In genomic region chr4:77074961-77075855, GRCh38 we compare ENCODE assay signal across 8 cellular contexts. TPM values are rescaled to one million over a fixed set of nuclear protein-coding genes. Genes with fewer than 3 reads are reported as not detected.
A peak's percentile ranks its signal among the peaks of the same experiment; 100 is the strongest.
DNase-seq lines count a peak whose midpoint lies in the region; ATAC-seq and TF ChIP-seq lines count a peak whose summit lies in the region.

No MANE protein-coding gene starts in this region.

- H3K27ac ChIP-seq in OCI-LY3 (ENCODE audit: low read length) (peak overlapping the region; percentile 86), esophagus squamous epithelium (peak overlapping the region; percentile 97 to 100 (median 99))
- H3K27ac ChIP-seq in naive thymus-derived CD4-positive, alpha-beta T cell (ENCODE audit: low read depth, low read length), result peak overlapping the region; percentile 98

- H3K9ac ChIP-seq in OCI-LY3 (ENCODE audit: low read length), result peak overlapping the region; percentile 100

- peaks cover 49% of the 10 kb centered on the region for H4K20me1 ChIP-seq in OCI-LY3 (ENCODE audit: insufficient read depth, low read length)

- H3K4me2 ChIP-seq in OCI-LY3 (ENCODE audit: low read length), result peak overlapping the region; percentile 88

- TF ChIP-seq CTCF in OCI-LY3 (IDR thresholded peaks at IDR 0.05; ENCODE audit: low read depth, low read length) (no peak), esophagus squamous epithelium (IDR thresholded peaks at IDR 0.05) (no peak)

- peak in 1 of 4 donors; percentile 56 for TF ChIP-seq POLR2A in esophagus squamous epithelium (IDR thresholded peaks at IDR 0.05)

- H3K36me3 Mint-ChIP-seq in naive thymus-derived CD4-positive, alpha-beta T cell, result peaks cover 0 to 11% (median 0%) of the 10 kb centered on the region in 5 donors
- H3K36me3 Mint-ChIP-seq in stimulated activated naive B cell treated with anti-CD40 and anti-IgM and Interleukin-4, amounts not matched to agents 10 μg/mL and 1 μg/mL and 100 μg/mL, for 72 hours, result peaks cover 21 to 29% of the 10 kb centered on the region in 2 donors

- POLR2A ChIA-PET in naive thymus-derived CD4-positive, alpha-beta T cell (lab: Charles Lee), result interaction anchor here (0.7 to 3.2 kb wide), 5 partner anchors 23 to 927 kb away, joined by 3 to 38 read pairs (median 3); partner anchors contain the start of genes CCNG2 and NUP54

- H3K36me3 ChIP-seq in OCI-LY3 (replicated peaks; ENCODE audit: low read depth, low read length) (no peaks in the 10 kb centered on the region), esophagus squamous epithelium (no peaks in the 10 kb centered on the region)
- H3K36me3 ChIP-seq in naive thymus-derived CD4-positive, alpha-beta T cell (ENCODE audit: control insufficient read depth in 2 of 3, insufficient read depth in 3 of 3, low read length in 3 of 3), result peaks cover 0 to 7% (median 0%) of the 10 kb centered on the region in 3 experiments

- WGBS in esophagus squamous epithelium, 2 donors, result 0 to 1% methylated on average over 6 to 39 of the region's 90 CpGs

- H2AFZ ChIP-seq in OCI-LY3 (ENCODE audit: low read depth, low read length), result peak overlapping the region; percentile 33; the same call in 1 of the 2 replicates

- peaks cover 62% of the 10 kb centered on the region for H3K79me2 ChIP-seq in OCI-LY3 (ENCODE audit: low read length)

- DNase-seq in NCI-H2227 (lab: John Stamatoyannopoulos, UW; ENCODE audit: unreplicated experiment), result peak; percentile 51
- no peak for DNase-seq in NCI-H2227 treated with DMSO at 0.1 percent for 48 hours (lab: John Stamatoyannopoulos, UW)
- peak; percentile 72 for DNase-seq in activated T-cell treated with anti-CD3 and anti-CD28 coated beads for 48 hours (ENCODE audit: low read depth)
- DNase-seq in esophagus squamous epithelium (lab: John Stamatoyannopoulos, UW), result peak; percentile 51
- DNase-seq in naive thymus-derived CD4-positive, alpha-beta T cell, result peak; percentile 69 to 85 (median 76)
- peak; percentile 73 for DNase-seq in stimulated activated naive B cell treated with anti-CD40 and anti-IgM and Interleukin-4, amounts not matched to agents 10 μg/mL and 1 μg/mL and 100 μg/mL, for 72 hours

- H3K4me3 Mint-ChIP-seq in naive thymus-derived CD4-positive, alpha-beta T cell, result peak overlapping the region in 4 of 10 donors; percentile 98 to 99 (median 99)
- H3K4me3 Mint-ChIP-seq in stimulated activated naive B cell treated with anti-CD40 and anti-IgM and Interleukin-4, amounts not matched to agents 10 μg/mL and 1 μg/mL and 100 μg/mL, for 72 hours, result no peak overlapping the region

- peaks cover 0 to 9% (median 0%) of the 10 kb centered on the region in 11 donors for H3K9me3 Mint-ChIP-seq in naive thymus-derived CD4-positive, alpha-beta T cell
- no peaks in the 10 kb centered on the region for H3K9me3 Mint-ChIP-seq in stimulated activated naive B cell treated with anti-CD40 and anti-IgM and Interleukin-4, amounts not matched to agents 10 μg/mL and 1 μg/mL and 100 μg/mL, for 72 hours

- no peaks in the 10 kb centered on the region for H3K27me3 ChIP-seq in OCI-LY3 (ENCODE audit: low read depth, low read length)
- H3K27me3 ChIP-seq in esophagus squamous epithelium, result no peaks in the 10 kb centered on the region
- H3K27me3 ChIP-seq in naive thymus-derived CD4-positive, alpha-beta T cell (ENCODE audit: control insufficient read depth in 2 of 2, insufficient read depth in 2 of 2, low read length in 2 of 2), result no peaks in the 10 kb centered on the region

- H3K27ac Mint-ChIP-seq in naive thymus-derived CD4-positive, alpha-beta T cell, result peak overlapping the region in 5 of 9 donors; percentile 100
- H3K27ac Mint-ChIP-seq in stimulated activated naive B cell treated with anti-CD40 and anti-IgM and Interleukin-4, amounts not matched to agents 10 μg/mL and 1 μg/mL and 100 μg/mL, for 72 hours, result peak overlapping the region; percentile 100

- H3K4me1 ChIP-seq in OCI-LY3 (ENCODE audit: low read length) (peaks cover 27% of the 10 kb centered on the region), esophagus squamous epithelium (peaks cover 24 to 67% (median 31%) of the 10 kb centered on the region in 3 donors)
- H3K4me1 ChIP-seq in naive thymus-derived CD4-positive, alpha-beta T cell (ENCODE audit: control insufficient read depth in 2 of 2, insufficient read depth in 2 of 2, low read length in 2 of 2), result peaks cover 14 to 28% of the 10 kb centered on the region in 2 donors

- peaks cover 26 to 57% (median 39%) of the 10 kb centered on the region in 7 donors for H3K4me1 Mint-ChIP-seq in naive thymus-derived CD4-positive, alpha-beta T cell
- peaks cover 17 to 36% of the 10 kb centered on the region in 2 donors for H3K4me1 Mint-ChIP-seq in stimulated activated naive B cell treated with anti-CD40 and anti-IgM and Interleukin-4, amounts not matched to agents 10 μg/mL and 1 μg/mL and 100 μg/mL, for 72 hours

- peak; percentile 40 for ATAC-seq in HG03025 (IDR thresholded peaks at IDR 0.05; ENCODE audit: low FRiP score, unreplicated experiment)
- peak; percentile 76 for ATAC-seq in naive thymus-derived CD4-positive, alpha-beta T cell
- peak; percentile 74 to 76 for ATAC-seq in stimulated activated naive B cell treated with anti-CD40 and anti-IgM and Interleukin-4, amounts not matched to agents 10 μg/mL and 1 μg/mL and 100 μg/mL, for 72 hours (replicated peaks)

- intact Hi-C loops in esophagus squamous epithelium (cut with DNase I), result no loop called here
- intact Hi-C loops in naive thymus-derived CD4-positive, alpha-beta T cell (cut with micrococcal nuclease), result loop anchor here (1.0 to 5.0 kb wide), 11 partner anchors 10 to 1563 kb away; partner anchors contain the start of genes RCHY1 (in 2 of the 2), THAP6 (in 2 of the 2), CNOT6L (in 1 of the 2) and G3BP2 (in 1 of the 2)

- H3K9me3 ChIP-seq in OCI-LY3 (ENCODE audit: insufficient read depth, low read length), result no peaks in the 10 kb centered on the region
- no peaks in the 10 kb centered on the region for H3K9me3 ChIP-seq in esophagus squamous epithelium
- no peaks in the 10 kb centered on the region for H3K9me3 ChIP-seq in naive thymus-derived CD4-positive, alpha-beta T cell (ENCODE audit: control insufficient read depth in 2 of 3, low read length in 3 of 3)

- H3K4me3 ChIP-seq in OCI-LY3 (ENCODE audit: low read length), result peak overlapping the region; percentile 99
- peak overlapping the region; percentile 64 to 97 (median 90) for H3K4me3 ChIP-seq in esophagus squamous epithelium
- peak overlapping the region; percentile 86 for H3K4me3 ChIP-seq in naive thymus-derived CD4-positive, alpha-beta T cell (ENCODE audit: low read length)

- CTCF ChIA-PET in naive thymus-derived CD4-positive, alpha-beta T cell (lab: Charles Lee), result interaction anchor here (1.1 kb wide), 1 partner anchor 22 kb away, joined by 6 read pairs; no protein-coding TSS in a partner anchor

- peaks cover 0 to 7% (median 0%) of the 10 kb centered on the region in 5 donors for H3K27me3 Mint-ChIP-seq in naive thymus-derived CD4-positive, alpha-beta T cell
- no peaks in the 10 kb centered on the region for H3K27me3 Mint-ChIP-seq in stimulated activated naive B cell treated with anti-CD40 and anti-IgM and Interleukin-4, amounts not matched to agents 10 μg/mL and 1 μg/mL and 100 μg/mL, for 72 hours

RNA-seq across cellular contexts. Expression of gene CCNI, which starts 0.6 kb away (rescaled TPM):
- total RNA-seq in esophagus squamous epithelium, result 100 to 1,000 TPM; 123 to 282 (median 159) TPM
- total RNA-seq in naive thymus-derived CD4-positive, alpha-beta T cell, result 100 to 1,000 TPM; 206 to 393 (median 314) TPM
- 100 to 1,000 TPM; 345 to 418 TPM for polyA plus RNA-seq in naive thymus-derived CD4-positive, alpha-beta T cell
